1 cellular context compared by ENCODE assay signal in genomic region chr3:188153498-188153948, GRCh38.
TF ChIP-seq lines count a peak whose summit lies in the region.

No MANE protein-coding gene starts in this region.

TF ChIP-seq in Ishikawa, 13 proteins besides CTCF, POLR2A, EP300 and RAD21 (continued from another document):
- TF ChIP-seq REST (IDR thresholded peaks at IDR 0.05; ENCODE audit: low read depth) (no peak), NFIC (IDR thresholded peaks at IDR 0.05) (peak; percentile 48; the same call in 1 of the 2 replicates), TAF1 (IDR thresholded peaks at IDR 0.05; ENCODE audit: low read depth) (peak; percentile 79)
